Comparison of ENCODE assay signal across 11 cellular contexts in the genomic region with DNA sequence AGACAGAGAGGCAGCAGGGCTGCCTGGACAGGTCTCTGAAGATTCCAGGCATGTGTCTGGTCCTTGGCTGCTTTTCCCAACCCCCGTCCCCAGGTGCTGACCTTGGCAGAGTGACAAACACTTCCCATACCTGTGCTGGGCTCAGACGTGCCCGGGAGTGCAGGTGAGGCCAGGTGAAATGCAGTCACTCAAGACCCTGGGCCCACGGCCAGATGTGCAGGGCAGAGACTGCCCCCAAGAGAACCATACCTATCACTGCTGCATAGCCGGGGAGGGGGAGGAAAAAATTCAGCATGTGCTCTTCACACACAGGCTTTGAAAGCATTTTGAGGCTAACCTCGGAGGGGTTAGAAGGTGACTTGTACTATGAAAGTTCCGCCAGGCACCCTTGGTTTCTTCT. TPM values are rescaled to one million over a fixed set of nuclear protein-coding genes. Genes with fewer than 3 reads are reported as not detected.
DNase-seq lines count a peak whose midpoint lies in the region; ATAC-seq, FAIRE-seq and TF ChIP-seq lines count a peak whose summit lies in the region.
"Had no signal": no experiment of that assay in that cellular context is flagged by ENCODE, and none has a peak within 500 bp of the region (broad histone marks: within the 10 kb centered on the region; RNA-seq: fewer than 3 reads in every experiment).

No MANE protein-coding gene starts in this region.

- no peak overlapping the region for H2AK5ac ChIP-seq in H1 (ENCODE audit: low read depth, low read length)

- peaks cover 11 to 75% of the 10 kb centered on the region in 2 experiments for H3K79me2 ChIP-seq in H1 (ENCODE audit: control insufficient read depth in 1 of 2, insufficient read depth in 2 of 2, low read length in 2 of 2)

- peak overlapping the region; percentile 90 for H3K27ac Mint-ChIP-seq in nephron progenitor cell
- H3K27ac Mint-ChIP-seq: CD4-positive, CD25-positive, alpha-beta regulatory T cell had no signal

- no peak overlapping the region for H3K4me3 Mint-ChIP-seq in nephron progenitor cell
- H3K4me3 Mint-ChIP-seq: CD4-positive, CD25-positive, alpha-beta regulatory T cell had no signal

- TF ChIP-seq RAD21 in H1 (IDR thresholded peaks at IDR 0.05 in 1 of 2, conservative IDR thresholded peaks at IDR 0.05 in 1 of 2; ENCODE audit: low read depth in 2 of 2, low read length in 2 of 2), result peak; percentile 37 to 56; a peak in 3 of 4 replicates

- no peak overlapping the region for H3K23ac ChIP-seq in H1 (ENCODE audit: insufficient read length)

- no peak overlapping the region for H4K8ac ChIP-seq in H1 (ENCODE audit: extremely low read depth, insufficient read depth, low read length)

- H3K4me3 ChIP-seq in H1 (ENCODE audit: extremely low read depth in 1 of 4, insufficient read depth in 2 of 4, low read depth in 3 of 4, low read length in 4 of 4), result no peak overlapping the region
- no peak overlapping the region for H3K4me3 ChIP-seq in dorsolateral prefrontal cortex

- TF ChIP-seq CTCF in H1 (IDR thresholded peaks at IDR 0.05; ENCODE audit: control extremely low read depth in 1 of 3, insufficient read depth in 1 of 3, low read depth in 1 of 3, low read length in 3 of 3), result peak in 2 of 3 experiments; percentile 3 to 21; a peak in 2 of 4 replicates
- TF ChIP-seq CTCF in nephron progenitor cell (IDR thresholded peaks at IDR 0.05), result no peak
- no peak for TF ChIP-seq CTCF in dorsolateral prefrontal cortex (IDR thresholded peaks at IDR 0.05 in 54 of 56, conservative IDR thresholded peaks at IDR 0.05 in 2 of 56; ENCODE audit: low read depth in 1 of 56, partially characterized antibody in 56 of 56)

- WGBS in H1 (ENCODE audit: extremely low coverage in 1 of 2, insufficient coverage in 1 of 2, insufficient read length in 1 of 2, insufficient replicate concordance in 2 of 2, low coverage in 1 of 2, low lambda C conversion rate in 2 of 2, missing lambda C conversion rate in 1 of 2), 2 experiments, result 82% methylated on average over 7 of the region's 7 CpGs; no CpG with 5 or more reads in 1 of the 2 experiments

- no peak overlapping the region for H2BK120ac ChIP-seq in H1 (replicated peaks; ENCODE audit: low read depth, low read length)

- DNase-seq in ELF-1 (ENCODE audit: low read depth, low spot score) (peak; percentile 41), NCI-H1105 treated with DMSO at 0.1 percent for 48 hours (lab: John Stamatoyannopoulos, UW) (peak; percentile 75), H1 (ENCODE audit: low read depth in 1 of 2, low spot score in 2 of 2) (no peak), nephron progenitor cell (no peak), HTR-8/SVneo (ENCODE audit: insufficient read length, low spot score) (no peak), dorsolateral prefrontal cortex (no peak)
- DNase-seq: CD4-positive, CD25-positive, alpha-beta regulatory T cell had no signal

- no peaks in the 10 kb centered on the region for H3K9me3 Mint-ChIP-seq in nephron progenitor cell
- H3K9me3 Mint-ChIP-seq: CD4-positive, CD25-positive, alpha-beta regulatory T cell had no signal

- CTCF ChIA-PET in H1 (lab: Charles Lee; ENCODE audit: partially characterized antibody), result interaction anchor here (1.0 to 3.0 kb wide), 11 partner anchors 10 to 268 kb away, joined by 3 to 8 read pairs (median 4); a partner anchor contains a TSS

- no peak for TF ChIP-seq POLR2A in H1 (IDR thresholded peaks at IDR 0.05; ENCODE audit: control extremely low read depth in 1 of 2, low read depth in 2 of 2, low read length in 2 of 2)

- H3K4ac ChIP-seq in H1 (replicated peaks; ENCODE audit: insufficient read length, low read depth, low read length), result no peak overlapping the region

- peaks cover 0 to 4% (median under 1%) of the 10 kb centered on the region in 4 experiments; a peak in 2 of 8 replicates for H3K36me3 ChIP-seq in H1 (ENCODE audit: control insufficient read depth in 2 of 4, insufficient read depth in 4 of 4, low read length in 3 of 4)

- H2AFZ ChIP-seq in H1 (ENCODE audit: low read length), result no peak overlapping the region

- H3K56ac ChIP-seq in H1 (replicated peaks; ENCODE audit: insufficient read length, low read depth, low read length), result no peak overlapping the region

- no peaks in the 10 kb centered on the region for H3K27me3 ChIP-seq in H1 (replicated peaks in 1 of 4; ENCODE audit: control insufficient read depth in 3 of 4, extremely low read depth in 1 of 4, insufficient read depth in 3 of 4, low read length in 3 of 4)
- H3K27me3 ChIP-seq in dorsolateral prefrontal cortex, result no peaks in the 10 kb centered on the region

- intact Hi-C loops in dorsolateral prefrontal cortex (cut with DNase I), result no loop called here

- FAIRE-seq in H1 (lab: Jason Lieb, UNC) (no peak), HTR-8/SVneo (lab: Jason Lieb, UNC) (no peak)
- FAIRE-seq: colon had no signal

- H4K91ac ChIP-seq in H1 (replicated peaks; ENCODE audit: insufficient read length, low read length), result no peak overlapping the region

- H3K9me3 ChIP-seq in H1 (ENCODE audit: insufficient read depth in 2 of 2, low read depth in 1 of 2, low read length in 1 of 2), result no peaks in the 10 kb centered on the region

- peaks cover 0 to 7% of the 10 kb centered on the region in 2 experiments for H4K20me1 ChIP-seq in H1 (replicated peaks in 1 of 2; ENCODE audit: control insufficient read depth in 1 of 2, insufficient read depth in 2 of 2, low read length in 2 of 2)

- H2BK15ac ChIP-seq in H1 (ENCODE audit: low read length), result no peak overlapping the region; the same call in 1 of the 2 replicates

- peaks cover 20% of the 10 kb centered on the region; the same call in 1 of the 2 replicates for H3K79me1 ChIP-seq in H1 (ENCODE audit: low read depth, low read length)

- peak overlapping the region; percentile 89; the same call in 1 of the 2 replicates for H3K18ac ChIP-seq in H1 (ENCODE audit: extremely low read depth, low read length)

- H3K23me2 ChIP-seq in H1 (ENCODE audit: low read depth, low read length), result no peaks in the 10 kb centered on the region

- peak overlapping the region; percentile 96 for H2BK12ac ChIP-seq in H1 (ENCODE audit: low read depth, low read length)

- peak overlapping the region in 1 of 2 experiments; percentile 21; a peak in 1 of 4 replicates for H3K4me2 ChIP-seq in H1 (ENCODE audit: insufficient read depth in 1 of 2, low read depth in 2 of 2, low read length in 2 of 2)

- peaks cover 21 to 51% (median 33%) of the 10 kb centered on the region in 4 experiments for H3K4me1 ChIP-seq in H1 (replicated peaks in 1 of 4; ENCODE audit: control insufficient read depth in 3 of 4, insufficient read depth in 4 of 4, low read length in 3 of 4)

- H3K4me1 Mint-ChIP-seq in nephron progenitor cell, result peaks cover 69% of the 10 kb centered on the region
- H3K4me1 Mint-ChIP-seq: CD4-positive, CD25-positive, alpha-beta regulatory T cell had no signal

- H3K36me3 Mint-ChIP-seq in nephron progenitor cell (ENCODE audit: low read depth), result peaks cover 47% of the 10 kb centered on the region
- H3K36me3 Mint-ChIP-seq: CD4-positive, CD25-positive, alpha-beta regulatory T cell had no signal

- H2BK5ac ChIP-seq in H1 (ENCODE audit: low read depth, low read length), result peak overlapping the region; percentile 12

- no peaks in the 10 kb centered on the region for H3K27me3 Mint-ChIP-seq in nephron progenitor cell (ENCODE audit: low read depth, poor library complexity)

- ATAC-seq in GM19467 (IDR thresholded peaks at IDR 0.05; ENCODE audit: unreplicated experiment), result no peak
- no peak for ATAC-seq in GM21529 (IDR thresholded peaks at IDR 0.05; ENCODE audit: unreplicated experiment)

- H2BK20ac ChIP-seq in H1 (ENCODE audit: low read length), result no peak overlapping the region; the same call in 1 of the 2 replicates

- H3K14ac ChIP-seq in H1 (ENCODE audit: insufficient read length), result no peak overlapping the region

- H3K27ac ChIP-seq in H1 (ENCODE audit: low read depth, low read length) (peak overlapping the region; percentile 67), dorsolateral prefrontal cortex (peak overlapping the region in 1 of 59 donors; percentile 93)

- TF ChIP-seq EP300 in H1 (IDR thresholded peaks at IDR 0.05; ENCODE audit: borderline replicate concordance in 1 of 2, low read depth in 2 of 2, low read length in 2 of 2), result no peak

- H4K5ac ChIP-seq in H1 (ENCODE audit: insufficient read length, low read depth, low read length), result no peak overlapping the region

- H3K9ac ChIP-seq in H1 (replicated peaks in 1 of 4; ENCODE audit: extremely low read depth in 1 of 4, low read depth in 3 of 4, low read length in 3 of 4), result no peak overlapping the region; a peak in 1 of 7 replicates

- POLR2A ChIA-PET in H1 (lab: Charles Lee; ENCODE audit: partially characterized antibody), result interaction anchor here (1.0 to 1.7 kb wide), 3 partner anchors 10 to 56 kb away, joined by 3 to 4 read pairs (median 3); a partner anchor contains a TSS

TF ChIP-seq in H1, 55 proteins besides CTCF, POLR2A, EP300 and RAD21:
- TF ChIP-seq, protein P1, sequence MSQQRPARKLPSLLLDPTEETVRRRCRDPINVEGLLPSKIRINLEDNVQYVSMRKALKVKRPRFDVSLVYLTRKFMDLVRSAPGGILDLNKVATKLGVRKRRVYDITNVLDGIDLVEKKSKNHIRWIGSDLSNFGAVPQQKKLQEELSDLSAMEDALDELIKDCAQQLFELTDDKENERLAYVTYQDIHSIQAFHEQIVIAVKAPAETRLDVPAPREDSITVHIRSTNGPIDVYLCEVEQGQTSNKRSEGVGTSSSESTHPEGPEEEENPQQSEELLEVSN (IDR thresholded peaks at IDR 0.05), result peak; percentile 34; the same call in 1 of the 2 replicates
- TF ChIP-seq, protein P2, sequence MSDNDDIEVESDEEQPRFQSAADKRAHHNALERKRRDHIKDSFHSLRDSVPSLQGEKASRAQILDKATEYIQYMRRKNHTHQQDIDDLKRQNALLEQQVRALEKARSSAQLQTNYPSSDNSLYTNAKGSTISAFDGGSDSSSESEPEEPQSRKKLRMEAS (IDR thresholded peaks at IDR 0.05), result 0 out of 2 replicates have a peak, but pooled peaks have one; percentile 51
- no peak for TF ChIP-seq CTBP2 (IDR thresholded peaks at IDR 0.05; ENCODE audit: borderline replicate concordance, insufficient read depth, insufficient read length, low read length)
- no peak for TF ChIP-seq JUND (IDR thresholded peaks at IDR 0.05; ENCODE audit: low read length)
- TF ChIP-seq JUN (IDR thresholded peaks at IDR 0.05; ENCODE audit: low read depth, low read length), result no peak

RNA-seq across cellular contexts. Expression of a gene that starts 22.6 kb away (rescaled TPM):
- total RNA-seq in H1 (2021; fragmentation: NEBNext Ultra II Directional; extraction: Animal tissue kit (Norgen Biotek cat#: 25700)), result 34.6 and 36.2 TPM in 2 replicates
- polyA plus RNA-seq in H1 (2011; rRNA removed), result 44.7 and 54.7 TPM in 2 replicates
- polyA plus RNA-seq in H1 (2011; cell fraction: cytosol; rRNA removed), result 28.0 TPM
- polyA plus RNA-seq in H1 (2011; cell fraction: nucleus; rRNA removed), result 37.7 TPM
- 20.9 to 32.3 TPM (median 28.8 TPM) in 4 replicates for polyA plus RNA-seq in H1 (2012, experiment 1 of 2)
- polyA plus RNA-seq in H1 (2012, experiment 2 of 2), result 33.2 TPM
- 25.1 TPM for polyA plus RNA-seq in H1 (2013, experiment 1 of 2)
- 28.5 TPM for polyA plus RNA-seq in H1 (2013, experiment 2 of 2)
- polyA minus RNA-seq in H1 (2011; rRNA and poly(A)+ RNA removed), result 39.3 and 40.1 TPM in 2 replicates
- 23.5 TPM for polyA minus RNA-seq in H1 (2011; cell fraction: cytosol; rRNA and poly(A)+ RNA removed)
- polyA minus RNA-seq in H1 (2011; cell fraction: nucleus; rRNA and poly(A)+ RNA removed), result 35.4 TPM
- total RNA-seq in dorsolateral prefrontal cortex, result 1 to 10 TPM in 119 of 120 experiments, under 1 TPM in 1; 0.98 to 9.5 (median 2.9) TPM
- total RNA-seq: CD4-positive, CD25-positive, alpha-beta regulatory T cell; fibroblast of lung had no signal
- polyA plus RNA-seq: CD4-positive, CD25-positive, alpha-beta regulatory T cell had no signal

Comparison
In these comparisons a context has a peak if more than half of its experiments do, and no peak if none do; other contexts are left out.
1. DNase-seq: peak in ELF-1 (single experiment) and NCI-H1105 treated with DMSO at 0.1 percent for 48 hours (single experiment); none in H1 (0 of 2), nephron progenitor cell (single experiment), HTR-8/SVneo (single experiment) and dorsolateral prefrontal cortex (0 of 10).
2. CTCF ChIP-seq: peak in H1 (2 of 3); none in nephron progenitor cell (single experiment) and dorsolateral prefrontal cortex (0 of 56).